7 cellular contexts compared by ENCODE assay signal in genomic region chr16:21605848-21606247, GRCh38. TPM values are rescaled to one million over a fixed set of nuclear protein-coding genes. Genes with fewer than 3 reads are reported as not detected.
"Had no signal": no experiment of that assay in that cellular context is flagged by ENCODE, and none has a peak within 500 bp of the region (broad histone marks: within the 10 kb centered on the region; RNA-seq: fewer than 3 reads in every experiment).

No MANE protein-coding gene starts in this region.

RNA-seq across cellular contexts. Expression of gene IGSF6, which starts 46.6 kb away (rescaled TPM):
- total RNA-seq: activated T-helper 2 cell treated with anti-CD3 and anti-CD28 coated beads, Interferon-gamma antibody, Interleukin-2, Interleukin-4, amounts not matched to agents 10 μg/mL and 5 μg/mL and 100 μg/mL, durations not matched to agents 14 hours and 24 hours and 36 hours; cardiac muscle cell; NCI-H460 had no signal

RNA-seq across cellular contexts. Expression of gene OTOA, which starts 57.9 kb away (rescaled TPM):
- total RNA-seq: activated CD4-positive, alpha-beta memory T cell treated with anti-CD3 and anti-CD28 coated beads for 36 hours; activated T-helper 2 cell treated with anti-CD3 and anti-CD28 coated beads, Interferon-gamma antibody, Interleukin-2, Interleukin-4, amounts not matched to agents 10 μg/mL and 5 μg/mL and 100 μg/mL, durations not matched to agents 14 hours and 24 hours and 36 hours; NCI-H460; Right ventricle myocardium superior had no signal
- polyA plus RNA-seq: aorta, cardiac muscle cell, IgD-negative memory B cell had no signal
